29 cellular contexts compared by ENCODE assay signal in the genomic region with DNA sequence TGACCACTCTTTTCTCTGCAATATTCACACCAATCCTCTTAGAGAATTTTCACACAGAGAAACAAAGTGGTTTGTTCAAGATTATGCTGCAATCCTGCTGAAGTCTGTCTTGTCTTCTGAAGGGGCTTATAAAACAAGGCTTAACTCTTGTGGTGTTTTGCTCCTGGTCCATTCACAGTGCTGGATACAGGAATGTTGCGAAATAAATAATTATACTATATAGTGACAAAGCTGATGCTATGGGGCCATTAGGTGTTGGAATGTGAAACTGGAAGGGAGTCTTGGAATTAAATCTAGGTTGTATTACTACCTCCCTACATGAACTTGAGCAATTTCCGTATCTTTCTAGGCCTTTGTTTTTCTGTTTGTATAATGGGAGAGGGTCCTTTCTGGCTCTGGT.
"Had no signal": no experiment of that assay in that cellular context is flagged by ENCODE, and none has a peak within 500 bp of the region (broad histone marks: within the 10 kb centered on the region; RNA-seq: fewer than 3 reads in every experiment).

No MANE protein-coding gene starts in this region.

- FAIRE-seq: endometrium, pancreas, small intestine had no signal

- H3K36me3 ChIP-seq: cardiac muscle cell, colonic mucosa, heart left ventricle, pancreas, prostate gland, sigmoid colon, suprapubic skin, tibial artery had no signal

- H3K27me3 ChIP-seq: cardiac muscle cell, colonic mucosa, pancreas, sigmoid colon, suprapubic skin, tibial artery had no signal

- DNase-seq: activated CD4-positive, alpha-beta T cell treated with anti-CD3 and anti-CD28 coated beads for 48 hours; activated CD4-positive, alpha-beta T cell treated with anti-CD3 and anti-CD28 coated beads, Interleukin-2, amount 50 U/mL, for 48 hours; activated CD8-positive, alpha-beta memory T cell treated with anti-CD3 and anti-CD28 coated beads for 24 hours; activated effector memory CD4-positive, alpha-beta T cell treated with Interleukin-2 at 50 U/mL for 16 hours; activated naive CD4-positive, alpha-beta T cell treated with Interleukin-2 at 50 U/mL for 16 hours; anterior cingulate cortex; cerebellar nuclear complex; colonic mucosa; effector CD8-positive, alpha-beta T cell; erythroblast; foreskin fibroblast; heart left ventricle; hypothalamus; immature natural killer cell; midbrain; naive thymus-derived CD4-positive, alpha-beta T cell; pancreas; sigmoid colon; small intestine; stimulated activated CD4-positive, alpha-beta T cell treated with anti-CD3 and anti-CD28 coated beads, Interleukin-2, amount 100 ng/mL, for 24 hours; stimulated activated naive CD4-positive, alpha-beta T cell; T-helper 17 cell; T1000; tibial artery; WERI-Rb-1 had no signal

- H3K27ac ChIP-seq: cardiac muscle cell, colonic mucosa, heart left ventricle, pancreas, sigmoid colon, suprapubic skin, tibial artery, WERI-Rb-1 had no signal

- H3K9me3 ChIP-seq: colonic mucosa, heart left ventricle, pancreas, prostate gland, sigmoid colon, suprapubic skin, tibial artery had no signal

- H3K4me3 ChIP-seq: cardiac muscle cell, colonic mucosa, heart left ventricle, pancreas, prostate gland, sigmoid colon, suprapubic skin, tibial artery had no signal

- H3K4me1 ChIP-seq: colonic mucosa, heart left ventricle, pancreas, prostate gland, sigmoid colon, tibial artery had no signal
